10 cellular contexts compared by ENCODE assay signal in the genomic region with DNA sequence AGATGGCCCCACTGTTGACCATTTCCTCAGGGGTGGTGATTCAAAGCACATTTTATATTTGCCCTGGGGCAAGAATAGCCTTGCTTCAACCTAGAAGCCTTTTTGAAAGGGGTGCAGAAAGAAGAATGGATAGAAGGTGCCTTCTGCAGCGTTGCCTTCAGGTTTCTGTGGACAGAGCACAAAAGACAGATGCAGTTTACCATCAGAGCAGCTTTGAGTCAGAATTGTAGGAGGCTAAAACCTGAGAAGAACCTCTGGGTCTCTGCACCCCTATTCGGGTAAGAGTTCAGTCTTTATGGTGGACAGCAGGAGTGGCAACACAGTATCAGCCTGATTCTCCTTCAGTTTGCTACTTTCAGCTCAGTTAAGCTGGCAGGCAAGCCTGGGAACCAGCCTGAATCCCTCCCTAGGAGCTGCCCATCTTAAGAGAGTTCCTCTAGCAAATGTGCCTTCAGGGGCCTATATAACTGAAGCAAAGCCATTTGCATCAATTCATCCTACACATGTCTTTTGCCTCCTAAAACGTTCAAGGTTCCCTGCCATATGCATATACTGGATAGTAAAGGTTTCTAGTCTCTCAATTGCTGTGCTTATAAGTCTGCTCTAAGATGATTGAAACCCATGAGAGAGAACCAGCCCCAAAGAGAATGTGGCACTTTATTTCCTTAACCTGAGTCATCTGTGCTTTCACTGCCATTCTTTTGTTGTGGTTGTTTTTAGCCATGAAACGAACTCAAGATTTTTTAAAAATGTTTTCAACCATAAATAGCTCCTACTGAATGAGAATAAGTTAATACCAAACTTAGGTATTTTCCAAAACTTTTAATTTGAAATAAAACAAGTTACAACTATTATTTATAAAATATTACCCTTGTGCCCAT.
DNase-seq lines count a peak whose midpoint lies in the region; ATAC-seq and TF ChIP-seq lines count a peak whose summit lies in the region.
"Had no signal": no experiment of that assay in that cellular context is flagged by ENCODE, and none has a peak within 500 bp of the region (broad histone marks: within the 10 kb centered on the region; RNA-seq: fewer than 3 reads in every experiment).

No MANE protein-coding gene starts in this region.

- intact Hi-C loops in uterus (cut with DNase I; ENCODE audit: low total_unique reads): no loop called here

- no peak for TF ChIP-seq POLR2A in uterus (IDR thresholded peaks at IDR 0.05)

- TF ChIP-seq CTCF in fibroblast of pulmonary artery (IDR thresholded peaks at IDR 0.05; ENCODE audit: low read length, missing control alignments) (no peak), uterus (IDR thresholded peaks at IDR 0.05) (no peak)

- H3K4me3 ChIP-seq in fibroblast of pulmonary artery (replicated peaks; ENCODE audit: low read depth, low read length) (no peak overlapping the region), uterus (no peak overlapping the region)
- H3K4me3 ChIP-seq: thoracic aorta had no signal

- DNase-seq in fibroblast of pulmonary artery (ENCODE audit: low read depth) (peak; percentile 18), uterus (no peak), SHP77 treated with DMSO at 0.1 percent for 48 hours (lab: John Stamatoyannopoulos, UW) (no peak), germinal center (ENCODE audit: low spot score) (no peak)
- no peak for DNase-seq in stimulated activated CD4-positive, alpha-beta T cell treated with anti-CD3 and anti-CD28 coated beads, Interleukin-4, amount 100 ng/mL, for 4 hours
- DNase-seq: NCI-H2029 treated with DMSO at 0.1 percent for 48 hours had no signal

- H3K9me3 ChIP-seq in uterus: no peaks in the 10 kb centered on the region
- H3K9me3 ChIP-seq: thoracic aorta had no signal

- no peaks in the 10 kb centered on the region for H3K27me3 ChIP-seq in uterus

- ATAC-seq in GM18498 (IDR thresholded peaks at IDR 0.05; ENCODE audit: unreplicated experiment) (peak; percentile 60), GM21619 (IDR thresholded peaks at IDR 0.05; ENCODE audit: unreplicated experiment) (peak; percentile 57), HG03571 (IDR thresholded peaks at IDR 0.05; ENCODE audit: unreplicated experiment) (peak; percentile 46)

- H3K4me1 ChIP-seq in uterus: no peaks in the 10 kb centered on the region

- no peak overlapping the region for H3K27ac ChIP-seq in uterus
- H3K27ac ChIP-seq: thoracic aorta had no signal

- H3K36me3 ChIP-seq in uterus: no peaks in the 10 kb centered on the region
- H3K36me3 ChIP-seq: thoracic aorta had no signal
